16 cellular contexts compared by ENCODE assay signal in genomic region chr10:63542835-63543575, GRCh38. TPM values are rescaled to one million over a fixed set of nuclear protein-coding genes. Genes with fewer than 3 reads are reported as not detected.
A peak's percentile ranks its signal among the peaks of the same experiment; 100 is the strongest.
DNase-seq lines count a peak whose midpoint lies in the region; ATAC-seq, FAIRE-seq and TF ChIP-seq lines count a peak whose summit lies in the region.
"Had no signal": no experiment of that assay in that cellular context is flagged by ENCODE, and none has a peak within 500 bp of the region (broad histone marks: within the 10 kb centered on the region; RNA-seq: fewer than 3 reads in every experiment).

No MANE protein-coding gene starts in this region.

- TF ChIP-seq CTCF in BE2C (IDR thresholded peaks at IDR 0.05; ENCODE audit: low read depth, low read length) (no peak), Loucy (conservative IDR thresholded peaks at IDR 0.05; ENCODE audit: low read length) (no peak), K562 (IDR thresholded peaks at IDR 0.05 in 2 of 3, conservative IDR thresholded peaks at IDR 0.05 in 1 of 3; ENCODE audit: insufficient read depth in 2 of 3, low read depth in 1 of 3, low read length in 3 of 3) (no peak), dorsolateral prefrontal cortex (IDR thresholded peaks at IDR 0.05 in 54 of 56, conservative IDR thresholded peaks at IDR 0.05 in 2 of 56; ENCODE audit: low read depth in 1 of 56, partially characterized antibody in 56 of 56) (no peak)

- H3K4me1 ChIP-seq in BE2C: peaks cover 24% of the 10 kb centered on the region
- H3K4me1 ChIP-seq in Loucy (ENCODE audit: insufficient read depth, low read length, poor library complexity, severe bottlenecking): peaks cover 21% of the 10 kb centered on the region
- H3K4me1 ChIP-seq in K562 (replicated peaks in 1 of 2; ENCODE audit: control insufficient read depth in 2 of 2, insufficient read depth in 2 of 2, low read length in 2 of 2): peaks cover 0 to 4% of the 10 kb centered on the region in 2 experiments; a peak in 2 of 5 replicates

- intact Hi-C loops in K562 (cut with micrococcal nuclease): no loop called here
- intact Hi-C loops in left colon (cut with DNase I, micrococcal nuclease): no loop called here
- intact Hi-C loops in dorsolateral prefrontal cortex (cut with DNase I): no loop called here

- H2AFZ ChIP-seq in Loucy (ENCODE audit: low read length) (no peak overlapping the region), K562 (ENCODE audit: low read depth, low read length) (no peak overlapping the region)

- no peaks in the 10 kb centered on the region for H3K27me3 ChIP-seq in BE2C
- no peaks in the 10 kb centered on the region for H3K27me3 ChIP-seq in Loucy (ENCODE audit: insufficient read depth, low read length, poor library complexity, severe bottlenecking)
- H3K27me3 ChIP-seq in K562 (ENCODE audit: control insufficient read depth in 2 of 2, insufficient read depth in 2 of 2, low read length in 2 of 2): no peaks in the 10 kb centered on the region
- H3K27me3 ChIP-seq in dorsolateral prefrontal cortex: no peaks in the 10 kb centered on the region
- H3K27me3 ChIP-seq: BLaER1 treated with 17β-estradiol and CSF1 and Interleukin-3, amounts not matched to agents 10 nM and 100 nM; sigmoid colon had no signal

- POLR2A ChIA-PET in K562 (lab: Yijun Ruan, JAX): no interaction called here

- TF ChIP-seq POLR2A in K562 (conservative IDR thresholded peaks at IDR 0.05): no peak

- in situ Hi-C loops in K562 (cut with MboI): no loop called here

- no peak overlapping the region for H3K27ac ChIP-seq in K562 (ENCODE audit: extremely low read depth, low read depth, low read length)
- peak overlapping the region in 1 of 59 donors; percentile 83 for H3K27ac ChIP-seq in dorsolateral prefrontal cortex
- H3K27ac ChIP-seq: BLaER1 treated with 17β-estradiol and CSF1 and Interleukin-3, amounts not matched to agents 10 nM and 100 nM; sigmoid colon had no signal

- TF ChIP-seq RAD21 in K562 (CRISPR knock-in tag; conservative IDR thresholded peaks at IDR 0.05 in 1 of 2, IDR thresholded peaks at IDR 0.05 in 1 of 2): no peak

- CTCF ChIA-PET in K562 (lab: Yijun Ruan, JAX; ENCODE audit: low intra/inter-chr PET ratio): no interaction called here

- no peak for TF ChIP-seq EP300 in K562 (IDR thresholded peaks at IDR 0.05; ENCODE audit: low read length)

- H4K20me1 ChIP-seq in Loucy (ENCODE audit: insufficient read depth, low read length, poor library complexity, severe bottlenecking) (peaks cover 4% of the 10 kb centered on the region), K562 (replicated peaks; ENCODE audit: control insufficient read depth, insufficient read depth, low read length) (no peaks in the 10 kb centered on the region; the same call in 1 of the 2 replicates)

- no peak for FAIRE-seq in K562 (lab: Jason Lieb, UNC)
- FAIRE-seq: H1 had no signal

- no peaks in the 10 kb centered on the region for H3K9me2 ChIP-seq in Loucy (replicated peaks; ENCODE audit: low read depth, low read length)

- H3K36me3 ChIP-seq in BE2C (peaks cover 4% of the 10 kb centered on the region; the same call in 1 of the 2 replicates), Loucy (ENCODE audit: insufficient read depth, low read length) (no peaks in the 10 kb centered on the region), K562 (ENCODE audit: control insufficient read depth, insufficient read depth, low read length) (0 out of 3 replicates have a peak, but pooled peaks cover 2% of the 10 kb centered on the region)
- H3K36me3 ChIP-seq: sigmoid colon had no signal

- ATAC-seq in K562 (no peak), left colon (peak; percentile 93), GM21529 (IDR thresholded peaks at IDR 0.05; ENCODE audit: unreplicated experiment) (no peak)
- ATAC-seq: natural killer cell treated with Interleukin-12 subunit alpha and Interleukin-12 subunit beta and Interleukin-15 and Interleukin-18, amount 100 ng/mL, for 72 hours had no signal

- H3K79me2 ChIP-seq in Loucy (ENCODE audit: insufficient read depth, low read length) (peaks cover 9% of the 10 kb centered on the region; the same call in 1 of the 2 replicates), K562 (ENCODE audit: control insufficient read depth, insufficient read depth, low read length) (0 out of 3 replicates have a peak, but pooled peaks cover 2% of the 10 kb centered on the region)

- DNase-seq in BE2C (peak; percentile 25), K562 (ENCODE audit: extremely low read depth in 1 of 4, low spot score in 3 of 4) (no peak), left colon (peak in 1 of 2 donors; percentile 25), Ammon's horn (ENCODE audit: low spot score) (no peak), dorsolateral prefrontal cortex (no peak), cerebellar nuclear complex (lab: John Stamatoyannopoulos, UW) (no peak)
- DNase-seq: activated CD4-positive, alpha-beta T cell treated with anti-CD3 and anti-CD28 coated beads for 1 hour; activated T-cell treated with anti-CD3 and anti-CD28 coated beads for 4 hours; kidney glomerular epithelial cell; sigmoid colon; T-helper 1 cell had no signal

- BruUV-seq in K562 (replicated peaks; lab: Mats Ljungman, UMichigan): no TSS peak

- no peaks in the 10 kb centered on the region for H3F3A ChIP-seq in Loucy (ENCODE audit: low read depth)

- H3K9me3 ChIP-seq in BE2C (no peaks in the 10 kb centered on the region), Loucy (ENCODE audit: insufficient read depth, low read depth, low read length) (no peaks in the 10 kb centered on the region), K562 (replicated peaks; ENCODE audit: control insufficient read depth, insufficient read depth, low read depth, low read length) (no peaks in the 10 kb centered on the region)
- H3K9me3 ChIP-seq: sigmoid colon had no signal

- WGBS in K562 (ENCODE audit: insufficient coverage, low coverage, missing lambda C conversion rate): 61% methylated on average over 5 of the region's 5 CpGs

- no peaks in the 10 kb centered on the region for H3K9me1 ChIP-seq in K562 (ENCODE audit: control insufficient read depth, insufficient read depth, low read length)

- no peak overlapping the region for H3K4me3 ChIP-seq in BE2C (ENCODE audit: low read depth, low read length)
- peak overlapping the region; percentile 23 for H3K4me3 ChIP-seq in Loucy (ENCODE audit: low read length, poor library complexity, severe bottlenecking)
- H3K4me3 ChIP-seq in K562: no peak overlapping the region
- H3K4me3 ChIP-seq in dorsolateral prefrontal cortex: no peak overlapping the region
- H3K4me3 ChIP-seq: BLaER1 treated with 17β-estradiol and CSF1 and Interleukin-3, amounts not matched to agents 10 nM and 100 nM; sigmoid colon had no signal

- H3K4me2 ChIP-seq in Loucy (ENCODE audit: low read depth, low read length, poor library complexity, severe bottlenecking): peak overlapping the region; percentile 36
- no peak overlapping the region for H3K4me2 ChIP-seq in K562 (ENCODE audit: insufficient read depth, low read length)
- H3K4me2 ChIP-seq: BLaER1 treated with 17β-estradiol and CSF1 and Interleukin-3, amounts not matched to agents 10 nM and 100 nM had no signal

- H3K9ac ChIP-seq in Loucy (ENCODE audit: low read depth, low read length, poor library complexity, severe bottlenecking): no peak overlapping the region
- no peak overlapping the region for H3K9ac ChIP-seq in K562 (ENCODE audit: insufficient read depth in 1 of 2, low read depth in 2 of 2, low read length in 2 of 2)
- H3K9ac ChIP-seq: BLaER1 treated with 17β-estradiol and CSF1 and Interleukin-3, amounts not matched to agents 10 nM and 100 nM had no signal

TF ChIP-seq in K562, 482 proteins besides CTCF, POLR2A, EP300 and RAD21:
- TF ChIP-seq PPARD (CRISPR knock-in tag; IDR thresholded peaks at IDR 0.05) (no peak), ZNF121 (CRISPR knock-in tag; conservative IDR thresholded peaks at IDR 0.05) (peak; percentile 48; the same call in 1 of the 2 replicates)

RNA-seq across cellular contexts. Expression of gene REEP3, which starts 21.8 kb away (rescaled TPM):
- polyA plus RNA-seq in BE2C (2012; ENCODE audit: insufficient read depth, insufficient read length, low read depth): 9.2 TPM
- 3.8 and 11.4 TPM in 2 replicates for total RNA-seq in K562 (2011; cell fraction: chromatin; rRNA removed; ENCODE audit: low replicate concordance)
- 3.5 and 4.1 TPM in 2 replicates for total RNA-seq in K562 (2011; cell fraction: nucleolus; rRNA removed)
- 9.5 and 18.6 TPM in 2 replicates for total RNA-seq in K562 (2011; cell fraction: nucleoplasm; rRNA removed)
- 6.4 TPM in 2 replicates for total RNA-seq in K562 (2014; rRNA removed)
- 10.2 and 12.6 TPM in 2 replicates for total RNA-seq in K562 (2014; rRNA removed; fragmentation: Illumina TruSeq; extraction: Trizol)
- 10.8 and 12.4 TPM in 2 replicates for total RNA-seq in K562 (2015; rRNA removed; fragmentation: Illumina TruSeq; extraction: Trizol)
- 10.3 and 10.6 TPM in 2 replicates for total RNA-seq in K562 (2021)
- 6.1 and 9.2 TPM in 2 replicates for polyA plus RNA-seq in K562 (2011; rRNA removed)
- polyA plus RNA-seq in K562 (2011; cell fraction: cytosol; rRNA removed): 2.7 and 4.5 TPM in 2 replicates
- polyA plus RNA-seq in K562 (2011; cell fraction: nucleus; rRNA removed): 1.7 and 2.4 TPM in 2 replicates
- polyA plus RNA-seq in K562 (2012): 4.1 and 5.4 TPM in 2 replicates
- polyA plus RNA-seq in K562 (2014; fragmentation: Illumina TruSeq; extraction: Trizol): 9.2 and 13.4 TPM in 2 replicates
- polyA plus RNA-seq in K562 (2014; fragmentation: Nextera tagmentation; extraction: Ambion mirVana): 1 to 10 TPM; 3.4 to 6.6 TPM
- 4.6 and 5.2 TPM in 2 replicates for polyA plus RNA-seq in K562 (2014; rRNA removed)
- polyA minus RNA-seq in K562 (2011; rRNA and poly(A)+ RNA removed): 8.9 and 10.7 TPM in 2 replicates
- 5.2 and 6.8 TPM in 2 replicates for polyA minus RNA-seq in K562 (2011; cell fraction: cytosol; rRNA and poly(A)+ RNA removed)
- polyA minus RNA-seq in K562 (2011; cell fraction: nucleus; rRNA and poly(A)+ RNA removed): 2.8 and 4.2 TPM in 2 replicates
- total RNA-seq in left colon: 10 to 100 TPM; 44.8 to 56.4 TPM
- 100 to 1,000 TPM in 1 of 120 experiments, 10 to 100 TPM in 119; 11.4 to 104 (median 32.6) TPM for total RNA-seq in dorsolateral prefrontal cortex
